ENCODE assay signal across 9 cellular contexts in genomic region chrX:31661280-31661679, GRCh38.
"Had no signal": no experiment of that assay in that cellular context is flagged by ENCODE, and none has a peak within 500 bp of the region (broad histone marks: within the 10 kb centered on the region; RNA-seq: fewer than 3 reads in every experiment).

No MANE protein-coding gene starts in this region.

- H3K4me1 ChIP-seq: HAP-1 had no signal

- H2AFZ ChIP-seq: GM23248 had no signal

- H3K4me3 Mint-ChIP-seq: HFFc6 had no signal

- H3K27ac Mint-ChIP-seq: HFFc6 had no signal

- DNase-seq: GM23248, GOT3, H7, HFFc6, IMR-90 had no signal

- H3K27ac ChIP-seq: GM23248, HL-60 had no signal

- H3K9me3 Mint-ChIP-seq: HFFc6 had no signal

- H3K36me3 ChIP-seq: HAP-1 had no signal

- H3K9ac ChIP-seq: GM23248 had no signal

- FAIRE-seq: K562 had no signal

- H3K9me3 ChIP-seq: HAP-1 had no signal

- H3K4me3 ChIP-seq: GM23248, HAP-1, K562 had no signal

- ATAC-seq: HCT116, K562 had no signal
